8 cellular contexts compared by ENCODE assay signal in genomic region chr9:132214027-132214622, GRCh38. TPM values are rescaled to one million over a fixed set of nuclear protein-coding genes. Genes with fewer than 3 reads are reported as not detected.
A peak's percentile ranks its signal among the peaks of the same experiment; 100 is the strongest.
DNase-seq lines count a peak whose midpoint lies in the region; ATAC-seq and TF ChIP-seq lines count a peak whose summit lies in the region.

No MANE protein-coding gene starts in this region.

- no peak for TF ChIP-seq POLR2A in Peyer's patch (IDR thresholded peaks at IDR 0.05)

- TF ChIP-seq CTCF in epithelial cell of proximal tubule (conservative IDR thresholded peaks at IDR 0.05; ENCODE audit: low read depth, low read length) (peak; percentile 13), Peyer's patch (IDR thresholded peaks at IDR 0.05) (no peak)

- H3K9me3 ChIP-seq in muscle layer of colon (ENCODE audit: low read length), result no peaks in the 10 kb centered on the region
- no peaks in the 10 kb centered on the region for H3K9me3 ChIP-seq in Peyer's patch

- H3K27me3 ChIP-seq in muscle layer of colon (ENCODE audit: control insufficient read depth in 1 of 2, insufficient read depth in 2 of 2, low read length in 2 of 2) (no peaks in the 10 kb centered on the region), Peyer's patch (no peaks in the 10 kb centered on the region)

- H3K4me3 ChIP-seq in epithelial cell of proximal tubule (ENCODE audit: low read depth, low read length) (no peak overlapping the region), muscle layer of colon (ENCODE audit: low read depth in 1 of 2, low read length in 2 of 2) (peak overlapping the region in 1 of 2 donors; percentile 1), Peyer's patch (no peak overlapping the region)

- no peak for ATAC-seq in HG03045 (IDR thresholded peaks at IDR 0.05; ENCODE audit: unreplicated experiment)
- ATAC-seq in GM19023 (IDR thresholded peaks at IDR 0.05; ENCODE audit: unreplicated experiment), result no peak

- H3K27ac ChIP-seq in muscle layer of colon (ENCODE audit: low read depth, low read length) (peak overlapping the region; percentile 23), Peyer's patch (no peak overlapping the region)

- H3K36me3 ChIP-seq in muscle layer of colon (ENCODE audit: insufficient read depth, low read length) (no peaks in the 10 kb centered on the region), Peyer's patch (no peaks in the 10 kb centered on the region)

- H3K4me1 ChIP-seq in muscle layer of colon (ENCODE audit: insufficient read depth, low read length) (peaks cover 8% of the 10 kb centered on the region), Peyer's patch (no peaks in the 10 kb centered on the region)

- H3K9ac ChIP-seq in muscle layer of colon (ENCODE audit: low read length), result no peak overlapping the region

- DNase-seq in ELF-1 (ENCODE audit: low read depth, low spot score) (peak; percentile 87), NCI-H510A (lab: John Stamatoyannopoulos, UW) (peak; percentile 63), epithelial cell of proximal tubule (ENCODE audit: low read depth) (no peak), NCI-H1048 (lab: John Stamatoyannopoulos, UW) (no peak), Peyer's patch (no peak)

RNA-seq across cellular contexts. Expression of gene NTNG2, which starts 52.3 kb away (rescaled TPM):
- 0.07 TPM in 1 of 2 replicates, not detected in the other for total RNA-seq in epithelial cell of proximal tubule
- total RNA-seq in Peyer's patch, result 1 to 10 TPM in 2 of 4 donors, under 1 TPM in 2; 0.18 to 9.1 (median 1.0) TPM

Comparison
In these comparisons a context has a peak if more than half of its experiments do, and no peak if none do; other contexts are left out.
1. DNase-seq: peak in ELF-1 (single experiment) and NCI-H510A (single experiment); none in epithelial cell of proximal tubule (single experiment), NCI-H1048 (single experiment) and Peyer's patch (0 of 3).